ENCODE assay signal across 1 cellular context in genomic region chrX:1386338-1387127, GRCh38.
TF ChIP-seq lines count a peak whose summit lies in the region.

No MANE protein-coding gene starts in this region.

TF ChIP-seq in K562, 482 proteins besides CTCF, POLR2A, EP300 and RAD21 (continued from another document):
- TF ChIP-seq ZBTB40 (IDR thresholded peaks at IDR 0.05) (no peak), ZBTB40 (CRISPR knock-in tag; IDR thresholded peaks at IDR 0.05) (no peak), MIER1 (IDR thresholded peaks at IDR 0.05; ENCODE audit: low read depth) (0 out of 2 replicates have a peak, but pooled peaks have one; percentile 59), ZNF232 (CRISPR knock-in tag; IDR thresholded peaks at IDR 0.05) (no peak), POLR3A (IDR thresholded peaks at IDR 0.05; ENCODE audit: borderline replicate concordance, extremely low read depth, insufficient read depth, insufficient read length) (no peak), HSF4 (CRISPR knock-in tag; IDR thresholded peaks at IDR 0.05; ENCODE audit: borderline replicate concordance) (no peak), NFE2 (IDR thresholded peaks at IDR 0.05; ENCODE audit: low read depth) (no peak), RBFOX2 (IDR thresholded peaks at IDR 0.05; ENCODE audit: low read depth, low read length) (peak; percentile 4; the same call in 1 of the 2 replicates), ID3 (CRISPR knock-in tag; IDR thresholded peaks at IDR 0.05) (no peak), ID3 (tag; IDR thresholded peaks at IDR 0.05) (no peak), ETV5 (CRISPR knock-in tag; IDR thresholded peaks at IDR 0.05; ENCODE audit: low read depth) (no peak)
